ENCODE assay signal across 1 cellular context in the genomic region with DNA sequence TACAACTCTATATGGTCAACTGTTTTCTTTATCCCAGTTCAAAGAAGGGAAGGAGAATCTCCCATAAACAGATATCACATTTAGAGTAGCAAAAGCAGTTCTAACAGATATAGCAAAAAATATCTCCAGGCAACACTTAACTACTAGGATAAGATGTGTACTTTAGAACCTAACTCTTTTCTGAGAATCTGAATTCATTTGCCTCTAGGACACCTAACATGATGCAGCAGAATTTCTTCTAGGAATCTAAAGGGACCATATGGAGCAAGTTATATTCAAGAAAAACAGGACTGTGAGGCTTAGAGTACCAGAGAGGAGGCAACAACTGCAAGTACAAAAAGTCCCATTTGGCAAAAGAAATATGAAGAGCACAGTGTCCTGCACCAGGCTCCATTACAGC.
A peak's percentile ranks its signal among the peaks of the same experiment; 100 is the strongest.
TF ChIP-seq lines count a peak whose summit lies in the region.

No MANE protein-coding gene starts in this region.

TF ChIP-seq in K562, 482 proteins besides CTCF, POLR2A, EP300 and RAD21 (continued from another document):
- TF ChIP-seq ZNF316 (IDR thresholded peaks at IDR 0.05) (peak; percentile 63), ARID1B (IDR thresholded peaks at IDR 0.05) (peak; percentile 53; the same call in 1 of the 2 replicates)
TF ChIP-seq in K562: peak in this region for 9.
